Comparison of ENCODE assay signal across 38 cellular contexts in the genomic region with DNA sequence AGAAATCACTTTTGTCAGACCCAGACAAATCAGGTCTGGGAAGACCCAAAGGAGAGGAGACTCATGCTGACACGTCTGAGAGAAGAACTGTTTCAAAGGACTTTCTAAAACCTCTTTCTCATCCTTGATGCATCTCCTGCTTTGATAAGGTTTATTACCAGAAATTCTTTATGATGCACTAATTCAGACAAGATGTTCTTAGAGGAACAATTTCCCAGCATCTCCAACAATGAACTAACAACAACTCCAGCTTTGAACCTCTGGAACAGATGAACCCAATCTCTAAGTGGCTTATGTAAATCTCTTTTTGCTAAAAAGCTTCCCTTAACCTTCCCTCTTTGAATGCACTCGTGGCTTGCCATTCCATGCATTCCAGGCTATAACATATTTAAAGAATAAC. TPM values are rescaled to one million over a fixed set of nuclear protein-coding genes. Genes with fewer than 3 reads are reported as not detected.
"Had no signal": no experiment of that assay in that cellular context is flagged by ENCODE, and none has a peak within 500 bp of the region (broad histone marks: within the 10 kb centered on the region; RNA-seq: fewer than 3 reads in every experiment).

No MANE protein-coding gene starts in this region.

- H3K36me3 Mint-ChIP-seq: activated CD8-positive, alpha-beta memory T cell treated with anti-CD3 and anti-CD28 coated beads, Interleukin-2, amount 10 ng/mL, durations not matched to agents 7 days and 5 days; activated naive CD4-positive, alpha-beta T cell treated with anti-CD3 and anti-CD28 coated beads, Interleukin-2, amount 10 ng/mL, durations not matched to agents 7 days and 5 days; activated naive CD8-positive, alpha-beta T cell treated with anti-CD3 and anti-CD28 coated beads, Interleukin-2, amount 10 ng/mL, durations not matched to agents 7 days and 5 days had no signal

- H3K27me3 Mint-ChIP-seq: activated CD4-positive, alpha-beta memory T cell treated with anti-CD3 and anti-CD28 coated beads, Interleukin-2, amount 10 ng/mL, durations not matched to agents 7 days and 5 days; activated CD8-positive, alpha-beta memory T cell treated with anti-CD3 and anti-CD28 coated beads, Interleukin-2, amount 10 ng/mL, durations not matched to agents 7 days and 5 days; activated naive CD4-positive, alpha-beta T cell treated with anti-CD3 and anti-CD28 coated beads, Interleukin-2, amount 10 ng/mL, durations not matched to agents 7 days and 5 days had no signal

- H3K4me3 Mint-ChIP-seq: activated CD4-positive, alpha-beta memory T cell treated with anti-CD3 and anti-CD28 coated beads, Interleukin-2, amount 10 ng/mL, durations not matched to agents 7 days and 5 days; activated CD8-positive, alpha-beta memory T cell treated with anti-CD3 and anti-CD28 coated beads, Interleukin-2, amount 10 ng/mL, durations not matched to agents 7 days and 5 days; activated naive CD4-positive, alpha-beta T cell treated with anti-CD3 and anti-CD28 coated beads, Interleukin-2, amount 10 ng/mL, durations not matched to agents 7 days and 5 days; activated naive CD8-positive, alpha-beta T cell treated with anti-CD3 and anti-CD28 coated beads, Interleukin-2, amount 10 ng/mL, durations not matched to agents 7 days and 5 days had no signal

- FAIRE-seq: astrocyte had no signal

- ATAC-seq: activated CD8-positive, alpha-beta memory T cell treated with anti-CD3 and anti-CD28 coated beads, Interleukin-2, amount 10 ng/mL, durations not matched to agents 7 days and 5 days; body of pancreas; PC-3; Right ventricle myocardium inferior had no signal

- H3K4me3 ChIP-seq: adrenal gland, body of pancreas, breast epithelium, MG63, Peyer's patch, SJCRH30, SK-N-MC had no signal

- H3K9me3 Mint-ChIP-seq: activated CD4-positive, alpha-beta memory T cell treated with anti-CD3 and anti-CD28 coated beads, Interleukin-2, amount 10 ng/mL, durations not matched to agents 7 days and 5 days; activated naive CD8-positive, alpha-beta T cell treated with anti-CD3 and anti-CD28 coated beads, Interleukin-2, amount 10 ng/mL, durations not matched to agents 7 days and 5 days had no signal

- H3K4me1 Mint-ChIP-seq: activated CD4-positive, alpha-beta memory T cell treated with anti-CD3 and anti-CD28 coated beads, Interleukin-2, amount 10 ng/mL, durations not matched to agents 7 days and 5 days; activated CD8-positive, alpha-beta memory T cell treated with anti-CD3 and anti-CD28 coated beads, Interleukin-2, amount 10 ng/mL, durations not matched to agents 7 days and 5 days; activated naive CD4-positive, alpha-beta T cell treated with anti-CD3 and anti-CD28 coated beads, Interleukin-2, amount 10 ng/mL, durations not matched to agents 7 days and 5 days; activated naive CD8-positive, alpha-beta T cell treated with anti-CD3 and anti-CD28 coated beads, Interleukin-2, amount 10 ng/mL, durations not matched to agents 7 days and 5 days had no signal

- DNase-seq: activated CD4-positive, alpha-beta memory T cell treated with anti-CD3 and anti-CD28 coated beads, Interleukin-2, amount 10 ng/mL, durations not matched to agents 7 days and 5 days; activated CD4-positive, alpha-beta T cell treated with anti-CD3 and anti-CD28 coated beads for 1 hour; activated CD4-positive, alpha-beta T cell treated with anti-CD3 and anti-CD28 coated beads for 48 hours; activated CD4-positive, CD25-positive, alpha-beta regulatory T cell; activated CD8-positive, alpha-beta memory T cell treated with anti-CD3 and anti-CD28 coated beads for 24 hours; activated CD8-positive, alpha-beta memory T cell treated with anti-CD3 and anti-CD28 coated beads, Interleukin-2, amount 10 ng/mL, durations not matched to agents 7 days and 5 days; activated CD8-positive, alpha-beta memory T cell treated with anti-CD3 and anti-CD28 coated beads, Interleukin-2, amount 50 U/mL, for 48 hours; activated effector memory CD4-positive, alpha-beta T cell treated with Interleukin-2 at 50 U/mL for 16 hours; activated naive CD4-positive, alpha-beta T cell treated with anti-CD3 and anti-CD28 coated beads, Interleukin-2, amount 10 ng/mL, durations not matched to agents 7 days and 5 days; activated naive CD8-positive, alpha-beta T cell treated with anti-CD3 and anti-CD28 coated beads, Interleukin-2, amount 10 ng/mL, durations not matched to agents 7 days and 5 days; activated T-cell treated with anti-CD3 and anti-CD28 coated beads, Interleukin-2, amount 50 U/mL, for 48 hours; adrenal gland; body of pancreas; Kasumi-1; MG63; NCI-H1048; NCI-H1105 treated with DMSO at 0.1 percent for 48 hours; NCI-H146; NCI-H187; NCI-H2029 treated with DMSO at 0.1 percent for 48 hours; NCI-H2107; NCI-H2171; NCI-H510A; NCI-H526; NCI-H748 treated with DMSO at 0.1 percent for 48 hours; NK-92 treated with Interleukin-12 subunit alpha and Interleukin-12 subunit beta, amount 100 ng/mL, for 24 hours; PC-3; Peyer's patch; SJCRH30; T1000; WERI-Rb-1 had no signal

- H3K27ac Mint-ChIP-seq: activated CD4-positive, alpha-beta memory T cell treated with anti-CD3 and anti-CD28 coated beads, Interleukin-2, amount 10 ng/mL, durations not matched to agents 7 days and 5 days; activated CD8-positive, alpha-beta memory T cell treated with anti-CD3 and anti-CD28 coated beads, Interleukin-2, amount 10 ng/mL, durations not matched to agents 7 days and 5 days; activated naive CD4-positive, alpha-beta T cell treated with anti-CD3 and anti-CD28 coated beads, Interleukin-2, amount 10 ng/mL, durations not matched to agents 7 days and 5 days; activated naive CD8-positive, alpha-beta T cell treated with anti-CD3 and anti-CD28 coated beads, Interleukin-2, amount 10 ng/mL, durations not matched to agents 7 days and 5 days had no signal

RNA-seq across cellular contexts. Expression of gene SERPINB11, which starts 15.9 kb away (rescaled TPM):
- total RNA-seq: activated CD4-positive, alpha-beta memory T cell treated with anti-CD3 and anti-CD28 coated beads, Interleukin-2, amount 10 ng/mL, durations not matched to agents 7 days and 5 days; activated CD8-positive, alpha-beta memory T cell treated with anti-CD3 and anti-CD28 coated beads, Interleukin-2, amount 10 ng/mL, durations not matched to agents 7 days and 5 days; activated naive CD8-positive, alpha-beta T cell treated with anti-CD3 and anti-CD28 coated beads, Interleukin-2, amount 10 ng/mL, durations not matched to agents 7 days and 5 days; adrenal gland; astrocyte; body of pancreas; breast epithelium; cardiac septum; PC-3; Peyer's patch; Right ventricle myocardium inferior; SJCRH30; T-helper 1 cell treated with Interleukin-12 subunit alpha and Interleukin-12 subunit beta and Interleukin-4 antibody, amounts not matched to agents 30 ng/mL and 1 ng/mL, for 36 hours; T-helper 2 cell treated with Interferon-gamma antibody and Interleukin-4, amounts not matched to agents 100 ng/mL and 5 ng/mL, for 36 hours had no signal

RNA-seq across cellular contexts. Expression of gene SERPINB3, which starts 25.2 kb away (rescaled TPM):
- total RNA-seq: activated CD4-positive, alpha-beta memory T cell treated with anti-CD3 and anti-CD28 coated beads, Interleukin-2, amount 10 ng/mL, durations not matched to agents 7 days and 5 days; activated CD8-positive, alpha-beta memory T cell treated with anti-CD3 and anti-CD28 coated beads, Interleukin-2, amount 10 ng/mL, durations not matched to agents 7 days and 5 days; activated naive CD8-positive, alpha-beta T cell treated with anti-CD3 and anti-CD28 coated beads, Interleukin-2, amount 10 ng/mL, durations not matched to agents 7 days and 5 days; adrenal gland; astrocyte; body of pancreas; breast epithelium; cardiac septum; Peyer's patch; Right ventricle myocardium inferior; SJCRH30; T-helper 1 cell treated with Interleukin-12 subunit alpha and Interleukin-12 subunit beta and Interleukin-4 antibody, amounts not matched to agents 30 ng/mL and 1 ng/mL, for 36 hours; T-helper 2 cell treated with Interferon-gamma antibody and Interleukin-4, amounts not matched to agents 100 ng/mL and 5 ng/mL, for 36 hours had no signal

RNA-seq across cellular contexts. Expression of gene SERPINB4, which starts 42.8 kb away (rescaled TPM):
- total RNA-seq: activated CD4-positive, alpha-beta memory T cell treated with anti-CD3 and anti-CD28 coated beads, Interleukin-2, amount 10 ng/mL, durations not matched to agents 7 days and 5 days; activated CD8-positive, alpha-beta memory T cell treated with anti-CD3 and anti-CD28 coated beads, Interleukin-2, amount 10 ng/mL, durations not matched to agents 7 days and 5 days; activated naive CD8-positive, alpha-beta T cell treated with anti-CD3 and anti-CD28 coated beads, Interleukin-2, amount 10 ng/mL, durations not matched to agents 7 days and 5 days; adrenal gland; astrocyte; body of pancreas; cardiac septum; Peyer's patch; Right ventricle myocardium inferior; SJCRH30; T-helper 1 cell treated with Interleukin-12 subunit alpha and Interleukin-12 subunit beta and Interleukin-4 antibody, amounts not matched to agents 30 ng/mL and 1 ng/mL, for 36 hours; T-helper 2 cell treated with Interferon-gamma antibody and Interleukin-4, amounts not matched to agents 100 ng/mL and 5 ng/mL, for 36 hours had no signal
